9 cellular contexts compared by ENCODE assay signal in genomic region chr17:83082899-83083367, GRCh38. TPM values are rescaled to one million over a fixed set of nuclear protein-coding genes. Genes with fewer than 3 reads are reported as not detected.
DNase-seq lines count a peak whose midpoint lies in the region; ATAC-seq and TF ChIP-seq lines count a peak whose summit lies in the region.
"Had no signal": no experiment of that assay in that cellular context is flagged by ENCODE, and none has a peak within 500 bp of the region (broad histone marks: within the 10 kb centered on the region; RNA-seq: fewer than 3 reads in every experiment).

No MANE protein-coding gene starts in this region.

- intact Hi-C loops in heart right ventricle (cut with DNase I) (loop anchor here in 1 of 10 donors (5.0 kb wide), 1 partner anchor 34 kb away; no protein-coding TSS in a partner anchor), Right ventricle myocardium inferior (cut with DNase I) (no loop called here), ascending aorta (cut with DNase I) (loop anchor here (2.0 kb wide), 1 partner anchor 18 kb away; no protein-coding TSS in a partner anchor), A673 (cut with micrococcal nuclease; ENCODE audit: unreplicated experiment) (no loop called here)

- DNase-seq in heart right ventricle (no peak), Right ventricle myocardium inferior (ENCODE audit: missing footprints) (no peak), ascending aorta (ENCODE audit: low spot score in 2 of 2) (no peak), naive B cell (no peak), upper lobe of left lung (peak in 1 of 2 donors; percentile 67), NCI-H1105 (lab: John Stamatoyannopoulos, UW) (no peak), A673 (ENCODE audit: low spot score) (no peak)
- DNase-seq: NCI-H1105 treated with DMSO at 0.1 percent for 48 hours had no signal

- no peaks in the 10 kb centered on the region for H3K36me3 Mint-ChIP-seq in naive B cell

- peaks cover 10 to 28% (median 14%) of the 10 kb centered on the region in 3 donors for H3K4me1 Mint-ChIP-seq in naive B cell

- peak overlapping the region in 4 of 6 donors; percentile 67 to 96 (median 90) for H3K27ac Mint-ChIP-seq in naive B cell

- H3K27ac ChIP-seq in heart right ventricle (peak overlapping the region in 9 of 10 donors; percentile 3 to 97 (median 44)), ascending aorta (peak overlapping the region; percentile 92 to 97), upper lobe of left lung (peak overlapping the region; percentile 51 to 90 (median 66)), A673 (ENCODE audit: low read depth, low read length, poor library complexity, severe bottlenecking) (no peak overlapping the region)

- TF ChIP-seq CTCF in heart right ventricle (IDR thresholded peaks at IDR 0.05), result no peak
- TF ChIP-seq CTCF in ascending aorta (IDR thresholded peaks at IDR 0.05), result no peak
- TF ChIP-seq CTCF in upper lobe of left lung (IDR thresholded peaks at IDR 0.05), result no peak
- TF ChIP-seq CTCF in A673 (conservative IDR thresholded peaks at IDR 0.05; ENCODE audit: low read depth, low read length), result no peak

- H3K4me1 ChIP-seq in heart right ventricle (peaks cover 17 to 81% (median 63%) of the 10 kb centered on the region in 9 donors), ascending aorta (peaks cover 33 to 66% of the 10 kb centered on the region in 2 donors), upper lobe of left lung (peaks cover 31 to 86% (median 62%) of the 10 kb centered on the region in 4 donors), A673 (ENCODE audit: insufficient read depth, low read length, poor library complexity, severe bottlenecking) (peaks cover 17% of the 10 kb centered on the region)

- TF ChIP-seq POLR2A in upper lobe of left lung (IDR thresholded peaks at IDR 0.05), result no peak

- CTCF ChIA-PET in A673 (lab: Charles Lee), result no interaction called here

- TF ChIP-seq EP300 in upper lobe of left lung (IDR thresholded peaks at IDR 0.05), result no peak

- H3K9me3 ChIP-seq in heart right ventricle (no peaks in the 10 kb centered on the region), ascending aorta (no peaks in the 10 kb centered on the region), upper lobe of left lung (no peaks in the 10 kb centered on the region), A673 (ENCODE audit: low read depth, low read length, poor library complexity, severe bottlenecking) (no peaks in the 10 kb centered on the region)

- 69 to 79% methylated on average over 21 of the region's 21 CpGs for WGBS in heart right ventricle, 2 donors
- 81 to 88% methylated on average over 14 to 21 of the region's 21 CpGs for WGBS in upper lobe of left lung, 2 donors

- peak overlapping the region in 6 of 8 donors; percentile 65 to 87 (median 74) for H3K4me3 Mint-ChIP-seq in naive B cell

- no peaks in the 10 kb centered on the region for H3K9me3 Mint-ChIP-seq in naive B cell

- peak in 2 of 8 donors; percentile 1 for ATAC-seq in heart right ventricle
- no peak for ATAC-seq in Right ventricle myocardium inferior
- ATAC-seq in naive B cell (ENCODE audit: low read depth in 2 of 2), result no peak
- no peak for ATAC-seq in upper lobe of left lung (ENCODE audit: low FRiP score in 2 of 2)
- ATAC-seq in GM21723 (IDR thresholded peaks at IDR 0.05; ENCODE audit: unreplicated experiment), result no peak

- peaks cover 0 to 21% (median 0%) of the 10 kb centered on the region in 7 donors for H3K27me3 ChIP-seq in heart right ventricle
- H3K27me3 ChIP-seq in ascending aorta, result no peaks in the 10 kb centered on the region
- peaks cover 0 to 8% (median 0%) of the 10 kb centered on the region in 4 donors for H3K27me3 ChIP-seq in upper lobe of left lung
- peaks cover 10% of the 10 kb centered on the region for H3K27me3 ChIP-seq in A673 (replicated peaks; ENCODE audit: insufficient read depth, low read depth, low read length, poor library complexity)

- peaks cover 0 to 4% (median 3%) of the 10 kb centered on the region in 3 donors for H3K27me3 Mint-ChIP-seq in naive B cell

- POLR2A ChIA-PET in A673 (lab: Charles Lee; ENCODE audit: low non-redundant PET), result no interaction called here

- BruUV-seq in A673 (replicated peaks; lab: Mats Ljungman, UMichigan), result no TSS peak

- H3K4me3 ChIP-seq in heart right ventricle (peak overlapping the region in 4 of 10 donors; percentile 1 to 77 (median 34)), ascending aorta (peak overlapping the region; percentile 95 to 98), upper lobe of left lung (no peak overlapping the region), A673 (ENCODE audit: low read depth, low read length, poor library complexity, severe bottlenecking) (no peak overlapping the region)

- H3K36me3 ChIP-seq in heart right ventricle, result peaks cover 0 to 55% (median 0%) of the 10 kb centered on the region in 9 donors
- H3K36me3 ChIP-seq in ascending aorta, result peaks cover 16 to 31% of the 10 kb centered on the region in 2 donors
- peaks cover 0 to 28% (median 2%) of the 10 kb centered on the region in 4 donors for H3K36me3 ChIP-seq in upper lobe of left lung
- no peaks in the 10 kb centered on the region for H3K36me3 ChIP-seq in A673 (ENCODE audit: insufficient read depth, low read length, poor library complexity, severe bottlenecking)

RNA-seq across cellular contexts. Expression of gene METRNL, which starts 3.5 kb away (rescaled TPM):
- 10 to 100 TPM; 56.0 to 90.1 (median 70.9) TPM for total RNA-seq in heart right ventricle
- 100 to 1,000 TPM in 1 of 2 donors, 10 to 100 TPM in 1; 39.0 to 134 TPM for polyA plus RNA-seq in heart right ventricle
- 70.1 TPM for total RNA-seq in Right ventricle myocardium inferior
- total RNA-seq in ascending aorta, result 257 TPM
- polyA plus RNA-seq in naive B cell (ENCODE audit: low read depth in 6 of 6), result 1 to 10 TPM in 4 of 6 donors, under 1 TPM in 2; 0.69 to 4.5 (median 1.4) TPM
- 100 to 1,000 TPM in 2 of 6 donors, 10 to 100 TPM in 4; 59.4 to 120 (median 76.4) TPM for total RNA-seq in upper lobe of left lung
- 16.5 and 18.1 TPM in 2 replicates for total RNA-seq in A673 (2021)

Comparison
In these comparisons a context has a peak if more than half of its experiments do, and no peak if none do; other contexts are left out.
1. H3K4me3 ChIP-seq: peak in ascending aorta (2 of 2); none in upper lobe of left lung (0 of 4) and A673 (single experiment).